Comparison of ENCODE assay signal across 8 cellular contexts in the genomic region with DNA sequence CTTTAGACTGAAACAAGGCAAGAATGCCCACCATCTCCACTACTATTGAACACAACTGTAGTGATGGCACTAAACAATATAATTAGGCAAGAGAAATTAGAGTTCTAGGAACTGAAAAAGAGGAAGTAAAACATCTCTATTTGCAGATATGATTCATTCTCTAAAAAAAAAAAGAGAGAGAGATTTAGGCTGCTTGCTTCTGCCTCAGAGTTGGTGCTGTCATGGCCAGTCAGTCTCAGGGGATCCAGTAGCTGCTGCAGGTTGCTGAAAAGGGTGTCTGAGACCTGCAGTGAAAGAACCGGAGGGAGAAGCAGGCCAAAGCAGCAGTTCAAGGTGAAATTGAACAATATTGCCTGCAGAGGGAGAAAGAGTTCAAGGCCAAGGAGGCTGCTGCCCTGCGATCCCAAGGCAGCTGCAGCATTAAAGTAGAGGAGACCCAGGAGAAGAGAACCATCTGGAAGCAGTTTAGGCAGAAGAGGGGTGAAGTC.
DNase-seq lines count a peak whose midpoint lies in the region; ATAC-seq and TF ChIP-seq lines count a peak whose summit lies in the region.

No MANE protein-coding gene starts in this region.

- no peaks in the 10 kb centered on the region for H3K27me3 Mint-ChIP-seq in activated CD8-positive, alpha-beta memory T cell treated with anti-CD3 and anti-CD28 coated beads, Interleukin-2, amount 10 ng/mL, durations not matched to agents 7 days and 5 days

- no peak overlapping the region for H3K4me3 Mint-ChIP-seq in activated CD8-positive, alpha-beta memory T cell treated with anti-CD3 and anti-CD28 coated beads, Interleukin-2, amount 10 ng/mL, durations not matched to agents 7 days and 5 days

- H3K4me1 Mint-ChIP-seq in activated CD8-positive, alpha-beta memory T cell treated with anti-CD3 and anti-CD28 coated beads, Interleukin-2, amount 10 ng/mL, durations not matched to agents 7 days and 5 days: peaks cover 7% of the 10 kb centered on the region

- H3K27ac Mint-ChIP-seq in activated CD8-positive, alpha-beta memory T cell treated with anti-CD3 and anti-CD28 coated beads, Interleukin-2, amount 10 ng/mL, durations not matched to agents 7 days and 5 days: peak overlapping the region; percentile 27

- CTCF ChIA-PET in activated CD8-positive, alpha-beta memory T cell treated with anti-CD3 and anti-CD28 coated beads, Interleukin-2, amount 10 ng/mL, durations not matched to agents 7 days and 5 days (lab: Charles Lee): interaction anchor here (0.7 to 1.4 kb wide), 2 partner anchors 15 to 47 kb away, joined by 3 to 4 read pairs; no protein-coding TSS in a partner anchor

- ATAC-seq in activated CD8-positive, alpha-beta memory T cell treated with anti-CD3 and anti-CD28 coated beads, Interleukin-2, amount 10 ng/mL, durations not matched to agents 7 days and 5 days: no peak
- ATAC-seq in HG02840 (IDR thresholded peaks at IDR 0.05; ENCODE audit: low FRiP score, unreplicated experiment): peak; percentile 98

- peaks cover 42% of the 10 kb centered on the region for H3K36me3 Mint-ChIP-seq in activated CD8-positive, alpha-beta memory T cell treated with anti-CD3 and anti-CD28 coated beads, Interleukin-2, amount 10 ng/mL, durations not matched to agents 7 days and 5 days

- DNase-seq in activated CD8-positive, alpha-beta memory T cell treated with anti-CD3 and anti-CD28 coated beads, Interleukin-2, amount 10 ng/mL, durations not matched to agents 7 days and 5 days: no peak
- no peak for DNase-seq in activated CD8-positive, alpha-beta memory T cell treated with anti-CD3 and anti-CD28 coated beads for 24 hours
- DNase-seq in NOMO-1 (lab: John Stamatoyannopoulos, UW; ENCODE audit: unreplicated experiment in 2 of 2) (peak; percentile 86 to 97), fibroblast of the aortic adventitia (ENCODE audit: low read depth) (peak; percentile 41), retina (no peak), nucleus accumbens (lab: John Stamatoyannopoulos, UW) (no peak), NK-92 (lab: John Stamatoyannopoulos, UW; ENCODE audit: unreplicated experiment) (no peak)

- TF ChIP-seq CTCF in fibroblast of the aortic adventitia (IDR thresholded peaks at IDR 0.05; ENCODE audit: insufficient read depth, low read length): peak; percentile 39

- no peak overlapping the region for H3K4me3 ChIP-seq in fibroblast of the aortic adventitia (ENCODE audit: low read depth, low read length)

- H3K9me3 Mint-ChIP-seq in activated CD8-positive, alpha-beta memory T cell treated with anti-CD3 and anti-CD28 coated beads, Interleukin-2, amount 10 ng/mL, durations not matched to agents 7 days and 5 days (ENCODE audit: low read depth): peaks cover 4% of the 10 kb centered on the region

Comparison
In these comparisons a context has a peak if more than half of its experiments do, and no peak if none do; other contexts are left out.
1. DNase-seq: peak in NOMO-1 (2 of 2) and fibroblast of the aortic adventitia (single experiment); none in activated CD8-positive, alpha-beta memory T cell treated with anti-CD3 and anti-CD28 coated beads, Interleukin-2, amount 10 ng/mL, durations not matched to agents 7 days and 5 days (single experiment), activated CD8-positive, alpha-beta memory T cell treated with anti-CD3 and anti-CD28 coated beads for 24 hours (single experiment), retina (single experiment), nucleus accumbens (0 of 56) and NK-92 (single experiment).